ENCODE assay signal across 8 cellular contexts in the genomic region with DNA sequence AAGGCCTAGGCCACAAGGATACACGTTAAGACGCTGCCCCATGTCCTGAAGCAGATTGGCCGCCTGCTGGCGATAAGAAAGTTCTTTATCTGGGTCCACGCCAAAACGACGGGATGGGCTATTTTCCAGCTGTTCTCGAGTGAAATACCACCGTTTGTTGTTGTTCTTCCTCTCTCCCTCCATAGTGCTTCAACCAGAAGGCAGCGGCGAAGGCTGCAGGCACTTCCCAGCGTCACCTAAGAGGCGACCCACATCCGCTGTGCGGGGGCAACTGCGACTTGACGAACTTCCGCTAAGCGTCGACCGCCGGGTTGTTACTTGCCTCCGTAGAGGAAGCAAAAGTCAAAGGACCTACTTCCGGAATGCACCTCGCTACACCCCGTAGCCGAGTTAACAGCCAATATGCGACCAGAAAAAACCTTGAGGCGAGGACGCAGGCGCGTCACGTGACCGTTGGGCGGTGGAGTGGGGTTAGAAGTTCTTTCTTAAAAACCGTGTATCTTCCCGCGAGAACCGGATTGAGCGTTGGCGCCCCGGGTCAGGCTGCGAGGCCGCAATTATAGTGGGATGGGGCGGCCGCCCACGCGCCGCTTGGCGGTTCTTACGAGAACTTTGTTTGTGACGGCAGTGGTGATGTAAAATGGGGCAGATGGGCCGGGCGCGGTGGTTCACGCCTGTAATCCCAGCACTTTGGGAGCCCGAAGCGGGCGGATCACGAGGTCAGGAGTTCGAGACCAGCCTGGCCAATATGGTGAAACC. TPM values are rescaled to one million over a fixed set of nuclear protein-coding genes. Genes with fewer than 3 reads are reported as not detected.
DNase-seq lines count a peak whose midpoint lies in the region; ATAC-seq and TF ChIP-seq lines count a peak whose summit lies in the region.

Gene CCNT1, minus strand, starts transcription at position 215 of the 759 bp plus-strand sequence. Its CDS starts 32 bp downstream, at position 183.

- H3K4me3 ChIP-seq in HFF-Myc (replicated peaks; ENCODE audit: low read depth, low read length) (peak within 1 kb of the TSS; percentile 83), neuron (ENCODE audit: low read length) (peak within 1 kb of the TSS; percentile 86), subcutaneous abdominal adipose tissue (ENCODE audit: low read depth in 1 of 5, low read length in 5 of 5) (peak within 1 kb of the TSS; percentile 75 to 96 (median 93))

- peak within 1 kb of the TSS; percentile 54 for H2AFZ ChIP-seq in neuron (ENCODE audit: low read depth, low read length)

- H3K9ac ChIP-seq in subcutaneous abdominal adipose tissue (ENCODE audit: low read length in 5 of 5) = peak within 1 kb of the TSS; percentile 93 to 97 (median 96)

- H3K4me1 ChIP-seq in foreskin keratinocyte = peaks cover 4% of the 10 kb centered on the region
- peaks cover 20% of the 10 kb centered on the region for H3K4me1 ChIP-seq in neuron (ENCODE audit: insufficient read depth, low read length)
- H3K4me1 ChIP-seq in subcutaneous abdominal adipose tissue (ENCODE audit: control insufficient read depth in 5 of 5, insufficient read depth in 5 of 5, low read length in 5 of 5) = peaks cover 4 to 31% (median 27%) of the 10 kb centered on the region in 5 donors

- TF ChIP-seq CTCF in HFF-Myc (IDR thresholded peaks at IDR 0.05; ENCODE audit: low read depth, low read length, missing control alignments) (peak; percentile 22), foreskin keratinocyte (conservative IDR thresholded peaks at IDR 0.05) (peak; percentile 42)

- H3K36me3 ChIP-seq in neuron (ENCODE audit: insufficient read depth, low read length) = peaks cover 23% of the 10 kb centered on the region
- peaks cover 4 to 21% (median 10%) of the 10 kb centered on the region in 5 donors for H3K36me3 ChIP-seq in subcutaneous abdominal adipose tissue (ENCODE audit: control insufficient read depth in 5 of 5, insufficient read depth in 5 of 5, low read length in 5 of 5)

- H3K27me3 ChIP-seq in foreskin keratinocyte (no peaks in the 10 kb centered on the region), neuron (ENCODE audit: insufficient read depth, low read length) (no peaks in the 10 kb centered on the region), subcutaneous abdominal adipose tissue (ENCODE audit: control insufficient read depth in 5 of 5, insufficient read depth in 4 of 5, low read length in 5 of 5) (no peaks in the 10 kb centered on the region)

- H3K27ac ChIP-seq in foreskin keratinocyte (peak within 1 kb of the TSS; percentile 87), subcutaneous abdominal adipose tissue (ENCODE audit: low read depth, low read length) (peak within 1 kb of the TSS; percentile 89)

- peak; percentile 93 for ATAC-seq in foreskin keratinocyte

- H3K9me3 ChIP-seq in neuron (ENCODE audit: low read length) = no peaks in the 10 kb centered on the region
- H3K9me3 ChIP-seq in subcutaneous abdominal adipose tissue (ENCODE audit: control insufficient read depth in 5 of 5, low read length in 5 of 5) = peaks cover 0 to 6% (median 3%) of the 10 kb centered on the region in 5 donors

- DNase-seq in GM04504 (ENCODE audit: low read depth) = peak; percentile 100
- DNase-seq in HFF-Myc (ENCODE audit: extremely low read depth, low read depth) = peak; percentile 100
- DNase-seq in MV-4-11 (lab: John Stamatoyannopoulos, UW) = peak; percentile 100
- DNase-seq in SK-MEL-5 (ENCODE audit: low read depth, low spot score) = peak; percentile 100
- peak; percentile 99 for DNase-seq in activated naive CD4-positive, alpha-beta T cell treated with Interleukin-2 at 50 U/mL for 16 hours
- peak; percentile 99 to 100 for DNase-seq in foreskin keratinocyte

- in situ Hi-C loops in SK-MEL-5 (cut with HindIII; ENCODE audit: low pct_unique_long_range_greater_than_20kb, low sequenced_read_pairs) = no loop called here

RNA-seq across cellular contexts. Expression of gene CCNT1, which starts in this region (rescaled TPM):
- 51.4 and 52.1 TPM in 2 replicates for total RNA-seq in SK-MEL-5 (2014; rRNA removed; shearing (Covaris generic))
- 15.6 and 23.5 TPM in 2 replicates for polyA plus RNA-seq in SK-MEL-5 (2015; cell fraction: cytosol; rRNA removed)
- polyA plus RNA-seq in SK-MEL-5 (2015; cell fraction: nucleus; rRNA removed) = 92.2 and 113 TPM in 2 replicates
- 23.8 and 25.5 TPM in 2 replicates for total RNA-seq in foreskin keratinocyte
- polyA plus RNA-seq in foreskin keratinocyte = 3.6 and 4.7 TPM in 2 replicates

Comparison
In these comparisons a context has a peak if more than half of its experiments do, and no peak if none do; other contexts are left out.
1. Peak in every context shown above with its lines: DNase-seq, ATAC-seq, H3K4me3 ChIP-seq and H3K27ac ChIP-seq.